8 cellular contexts compared by ENCODE assay signal in the genomic region with DNA sequence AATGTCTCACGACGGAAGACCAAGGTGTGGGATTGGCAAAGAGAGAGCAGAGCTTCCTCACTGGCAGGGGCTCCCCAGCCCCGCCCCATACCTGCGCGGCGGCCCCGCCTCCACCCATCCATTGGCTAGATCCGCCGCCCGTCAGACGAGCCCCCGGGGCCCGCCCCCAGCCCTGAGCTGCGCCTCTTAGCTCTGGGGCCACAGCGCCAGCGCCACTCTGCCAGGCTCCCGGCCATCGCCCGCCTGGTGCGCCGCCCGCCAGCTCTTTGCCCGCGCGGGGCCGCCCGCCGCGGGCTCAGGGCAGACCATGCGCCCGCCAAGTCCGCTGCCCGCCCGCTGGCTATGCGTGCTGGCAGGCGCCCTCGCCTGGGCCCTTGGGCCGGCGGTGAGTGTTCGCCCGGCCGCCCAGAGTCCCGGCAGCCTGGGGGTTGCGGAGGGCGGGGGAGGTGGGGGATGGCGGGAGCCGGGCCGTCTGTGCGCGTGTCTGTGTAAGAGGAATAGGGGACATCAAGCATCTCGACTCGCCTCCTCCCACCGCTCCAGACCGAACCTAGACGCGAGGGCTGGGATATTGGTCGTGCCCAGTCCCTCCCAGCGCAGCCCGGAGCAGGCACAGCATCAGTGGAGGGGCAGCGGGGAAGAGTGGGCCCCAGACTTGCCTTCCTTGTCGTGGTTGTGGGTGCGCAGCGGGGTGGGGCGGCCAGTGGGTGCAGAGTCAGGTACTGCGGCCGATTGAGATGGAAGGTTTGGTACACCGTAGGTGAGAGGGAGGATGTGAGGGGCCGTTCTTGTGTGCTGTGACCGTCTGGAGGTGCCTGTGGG. TPM values are rescaled to one million over a fixed set of nuclear protein-coding genes. Genes with fewer than 3 reads are reported as not detected.
DNase-seq lines count a peak whose midpoint lies in the region; ATAC-seq and TF ChIP-seq lines count a peak whose summit lies in the region.

A gene with protein sequence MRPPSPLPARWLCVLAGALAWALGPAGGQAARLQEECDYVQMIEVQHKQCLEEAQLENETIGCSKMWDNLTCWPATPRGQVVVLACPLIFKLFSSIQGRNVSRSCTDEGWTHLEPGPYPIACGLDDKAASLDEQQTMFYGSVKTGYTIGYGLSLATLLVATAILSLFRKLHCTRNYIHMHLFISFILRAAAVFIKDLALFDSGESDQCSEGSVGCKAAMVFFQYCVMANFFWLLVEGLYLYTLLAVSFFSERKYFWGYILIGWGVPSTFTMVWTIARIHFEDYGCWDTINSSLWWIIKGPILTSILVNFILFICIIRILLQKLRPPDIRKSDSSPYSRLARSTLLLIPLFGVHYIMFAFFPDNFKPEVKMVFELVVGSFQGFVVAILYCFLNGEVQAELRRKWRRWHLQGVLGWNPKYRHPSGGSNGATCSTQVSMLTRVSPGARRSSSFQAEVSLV (plus strand): TSS at position 215 of the 822 bp plus-strand sequence. CDS start 93 bp downstream, at position 308.

- peak within 1 kb of the TSS; percentile 50 for H3K4me2 ChIP-seq in SK-N-SH

- H3K36me3 ChIP-seq in SK-N-SH (replicated peaks in 1 of 2; ENCODE audit: control insufficient read depth in 1 of 2, insufficient read depth in 2 of 2, low read length in 1 of 2): no peaks in the 10 kb centered on the region
- no peaks in the 10 kb centered on the region for H3K36me3 ChIP-seq in heart left ventricle
- H3K36me3 ChIP-seq in transverse colon: no peaks in the 10 kb centered on the region

- H4K20me1 ChIP-seq in SK-N-SH (ENCODE audit: insufficient read depth): no peaks in the 10 kb centered on the region

- no peak within 1 kb of the TSS for H3K27ac ChIP-seq in SK-N-SH (ENCODE audit: low read depth in 2 of 2, low read length in 1 of 2)
- peak within 1 kb of the TSS in 5 of 12 donors; percentile 8 to 66 (median 43) for H3K27ac ChIP-seq in heart left ventricle
- peak within 1 kb of the TSS; percentile 81 to 92 (median 87) for H3K27ac ChIP-seq in transverse colon

- H3K27me3 ChIP-seq in SK-N-SH (ENCODE audit: insufficient read depth): peaks cover 38% of the 10 kb centered on the region
- H3K27me3 ChIP-seq in heart left ventricle: peaks cover 0 to 34% (median 8%) of the 10 kb centered on the region in 9 donors
- H3K27me3 ChIP-seq in transverse colon: peaks cover 43% of the 10 kb centered on the region

- H3K9me3 ChIP-seq in SK-N-SH: no peaks in the 10 kb centered on the region
- H3K9me3 ChIP-seq in heart left ventricle: no peaks in the 10 kb centered on the region
- no peaks in the 10 kb centered on the region for H3K9me3 ChIP-seq in transverse colon

- intact Hi-C loops in heart left ventricle (cut with DNase I) (loop anchor here in 8 of 10 donors (5.0 to 10.0 kb wide), 4 partner anchors 35 to 252 kb away; no protein-coding TSS in a partner anchor), transverse colon (cut with DNase I; ENCODE audit: low total_unique reads) (no loop called here)

- TF ChIP-seq POLR2A in heart left ventricle (IDR thresholded peaks at IDR 0.05): no peak
- peak; percentile 74 for TF ChIP-seq POLR2A in transverse colon (IDR thresholded peaks at IDR 0.05)

- peaks cover 0 to 13% of the 10 kb centered on the region in 2 experiments; a peak in 1 of 4 replicates for H3K4me1 ChIP-seq in SK-N-SH (ENCODE audit: control insufficient read depth in 1 of 2, insufficient read depth in 2 of 2, low read depth in 1 of 2, low read length in 1 of 2)
- peaks cover 0 to 28% (median 12%) of the 10 kb centered on the region in 12 donors for H3K4me1 ChIP-seq in heart left ventricle
- peaks cover 5 to 54% (median 41%) of the 10 kb centered on the region in 4 donors for H3K4me1 ChIP-seq in transverse colon

- POLR2A ChIA-PET in SK-N-SH (lab: Yijun Ruan, JAX): interaction anchor here (1.6 kb wide), 1 partner anchor 8 kb away, joined by 4 read pairs; no protein-coding TSS in a partner anchor

- TF ChIP-seq EP300 in SK-N-SH (IDR thresholded peaks at IDR 0.05; ENCODE audit: borderline replicate concordance in 1 of 2, low read depth in 1 of 2, low read length in 1 of 2) (no peak), transverse colon (IDR thresholded peaks at IDR 0.05; ENCODE audit: low read depth) (no peak)

- H3K9me2 ChIP-seq in SK-N-SH: no peaks in the 10 kb centered on the region

- H3F3A ChIP-seq in SK-N-SH (replicated peaks; ENCODE audit: insufficient read depth): no peaks in the 10 kb centered on the region

- H2AFZ ChIP-seq in SK-N-SH (ENCODE audit: low read depth): no peak within 1 kb of the TSS

- no peak within 1 kb of the TSS for H3K9ac ChIP-seq in SK-N-SH

- DNase-seq in DMS53 treated with DMSO at 0.1 percent for 48 hours (lab: John Stamatoyannopoulos, UW; ENCODE audit: unreplicated experiment) (peak; percentile 41), KBM-7 (peak; percentile 86), SK-N-SH (peak; percentile 92), heart left ventricle (peak; percentile 65 to 92 (median 81)), pons (ENCODE audit: low spot score) (peak; percentile 58), transverse colon (peak; percentile 95)
- DNase-seq in activated naive CD4-positive, alpha-beta T cell treated with anti-CD3 and anti-CD28 coated beads, Interleukin-2, amount 50 U/mL, for 16 hours: peak; percentile 96

- in situ Hi-C loops in KBM-7 (cut with MboI; ENCODE audit: low pct_unique_long_range_greater_than_20kb, low sequenced_read_pairs): no loop called here
- in situ Hi-C loops in transverse colon (cut with MboI; ENCODE audit: low pct_ligation_motif_present in 1 of 4, low pct_unique_long_range_greater_than_20kb in 1 of 4, low sequenced_read_pairs in 3 of 4): no loop called here

- H3K79me2 ChIP-seq in SK-N-SH (ENCODE audit: insufficient read depth): no peaks in the 10 kb centered on the region

- 43% methylated on average over 25 of the region's 69 CpGs for WGBS in SK-N-SH (ENCODE audit: low lambda C conversion rate)
- 9 to 20% (median 12%) methylated on average over 12 to 69 of the region's 69 CpGs for WGBS in heart left ventricle, 4 donors
- 11% methylated on average over 53 of the region's 69 CpGs; no CpG with 5 or more reads in 1 of the 2 donors for WGBS in transverse colon (ENCODE audit: low coverage in 1 of 2), 2 donors

- no peak for TF ChIP-seq RAD21 in SK-N-SH (IDR thresholded peaks at IDR 0.05; ENCODE audit: low read length)

- peak; percentile 92 for ATAC-seq in GM21619 (IDR thresholded peaks at IDR 0.05; ENCODE audit: unreplicated experiment)
- peak; percentile 87 to 93 (median 91) for ATAC-seq in heart left ventricle

- CTCF ChIA-PET in SK-N-SH (lab: Yijun Ruan, JAX): interaction anchor here (0.6 to 3.1 kb wide), 22 partner anchors 8 to 379 kb away, joined by 3 to 38 read pairs (median 4); no protein-coding TSS in a partner anchor

- H3K4me3 ChIP-seq in SK-N-SH (ENCODE audit: low read depth in 2 of 2, low read length in 1 of 2): peak within 1 kb of the TSS; percentile 32 to 36
- H3K4me3 ChIP-seq in heart left ventricle: peak within 1 kb of the TSS; percentile 13 to 63 (median 48)
- H3K4me3 ChIP-seq in transverse colon: peak within 1 kb of the TSS; percentile 34 to 64 (median 51)

- TF ChIP-seq CTCF in SK-N-SH (IDR thresholded peaks at IDR 0.05): no peak
- no peak for TF ChIP-seq CTCF in heart left ventricle (IDR thresholded peaks at IDR 0.05)
- TF ChIP-seq CTCF in transverse colon (IDR thresholded peaks at IDR 0.05): no peak

TF ChIP-seq in SK-N-SH, 30 proteins besides CTCF, POLR2A, EP300 and RAD21:
- TF ChIP-seq RCOR1 (IDR thresholded peaks at IDR 0.05; ENCODE audit: low read length) (no peak), ELF1 (IDR thresholded peaks at IDR 0.05) (no peak)
- TF ChIP-seq, protein P1, sequence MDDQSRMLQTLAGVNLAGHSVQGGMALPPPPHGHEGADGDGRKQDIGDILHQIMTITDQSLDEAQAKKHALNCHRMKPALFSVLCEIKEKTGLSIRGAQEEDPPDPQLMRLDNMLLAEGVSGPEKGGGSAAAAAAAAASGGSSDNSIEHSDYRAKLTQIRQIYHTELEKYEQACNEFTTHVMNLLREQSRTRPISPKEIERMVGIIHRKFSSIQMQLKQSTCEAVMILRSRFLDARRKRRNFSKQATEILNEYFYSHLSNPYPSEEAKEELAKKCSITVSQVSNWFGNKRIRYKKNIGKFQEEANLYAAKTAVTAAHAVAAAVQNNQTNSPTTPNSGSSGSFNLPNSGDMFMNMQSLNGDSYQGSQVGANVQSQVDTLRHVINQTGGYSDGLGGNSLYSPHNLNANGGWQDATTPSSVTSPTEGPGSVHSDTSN (IDR thresholded peaks at IDR 0.05): peak; percentile 85

RNA-seq across cellular contexts. Expression of the gene that starts here (rescaled TPM):
- polyA plus RNA-seq in SK-N-SH (2012; rRNA removed) (not detected in 2 replicates), heart left ventricle (1 to 10 TPM; 3.0 to 3.5 TPM)
- not detected in 2 replicates for polyA plus RNA-seq in SK-N-SH (2012; cell fraction: cytosol; rRNA removed)
- polyA plus RNA-seq in SK-N-SH (2012; cell fraction: nucleus; rRNA removed): 0.04 and 0.07 TPM in 2 replicates
- total RNA-seq in heart left ventricle (1 to 10 TPM in 8 of 9 donors, under 1 TPM in 1; 0.96 to 5.4 (median 1.7) TPM), transverse colon (100 to 1,000 TPM; 121 to 565 (median 254) TPM)

Comparison
In these comparisons a context has a peak if more than half of its experiments do, and no peak if none do; other contexts are left out.
1. RNA of the gene that starts here (total RNA-seq): 121 to 565 TPM in transverse colon; 0.96 to 5.4 TPM in heart left ventricle; every median in the first group is over 10 times any median in the second.
2. Peak in DNase-seq, H3K4me3 ChIP-seq and H3K4me2 ChIP-seq in SK-N-SH; RNA of the gene not detected or under 1 TPM.
3. DNase-seq: peak in every context shown above with its lines; median percentile 96 in activated naive CD4-positive, alpha-beta T cell treated with anti-CD3 and anti-CD28 coated beads, Interleukin-2, amount 50 U/mL, for 16 hours; 95 in transverse colon; 92 in SK-N-SH; 86 in KBM-7; 81 in heart left ventricle; 58 in pons; 41 in DMS53 treated with DMSO at 0.1 percent for 48 hours.
4. H3K27ac ChIP-seq: peak in transverse colon (4 of 4); none in SK-N-SH (0 of 2).
5. Peak in every context shown above with its lines, with median percentiles within 50 percentile points of each other: H3K4me3 ChIP-seq.